11 cellular contexts compared by ENCODE assay signal in genomic region chr22:42868751-42869251, GRCh38. TPM values are rescaled to one million over a fixed set of nuclear protein-coding genes. Genes with fewer than 3 reads are reported as not detected.
DNase-seq lines count a peak whose midpoint lies in the region; ATAC-seq and TF ChIP-seq lines count a peak whose summit lies in the region.
"Had no signal": no experiment of that assay in that cellular context is flagged by ENCODE, and none has a peak within 500 bp of the region (broad histone marks: within the 10 kb centered on the region; RNA-seq: fewer than 3 reads in every experiment).

No MANE protein-coding gene starts in this region.

- H2AFZ ChIP-seq in neuronal stem cell (ENCODE audit: low read length) = no peak overlapping the region

- no peak overlapping the region for H2BK5ac ChIP-seq in neuronal stem cell (ENCODE audit: low read length)

- H3K4me1 Mint-ChIP-seq in CD14-positive monocyte (peaks cover 24% of the 10 kb centered on the region), immature natural killer cell (peaks cover 3 to 6% of the 10 kb centered on the region in 2 donors)

- peaks cover 42 to 57% of the 10 kb centered on the region in 2 donors for H3K36me3 Mint-ChIP-seq in CD14-positive monocyte
- peaks cover 0 to 11% (median 0%) of the 10 kb centered on the region in 3 donors for H3K36me3 Mint-ChIP-seq in immature natural killer cell

- H3K27me3 ChIP-seq in neuronal stem cell (ENCODE audit: control insufficient read depth in 3 of 3, insufficient read depth in 3 of 3, low read depth in 1 of 3, low read length in 3 of 3) = no peaks in the 10 kb centered on the region

- H4K91ac ChIP-seq in neuronal stem cell (ENCODE audit: low read depth, low read length, poor library complexity) = no peak overlapping the region

- H3K4me1 ChIP-seq in neuronal stem cell (ENCODE audit: control insufficient read depth in 2 of 2, insufficient read depth in 1 of 2, low read depth in 1 of 2, low read length in 2 of 2) = no peaks in the 10 kb centered on the region

- intact Hi-C loops in CD14-positive monocyte (cut with micrococcal nuclease) (no loop called here), Right ventricle myocardium inferior (cut with DNase I) (loop anchor here (5.0 to 10.0 kb wide), 4 partner anchors 98 to 266 kb away; partner anchors contain the start of gene TTLL1)

- peak overlapping the region; percentile 48 for H3K18ac ChIP-seq in neuronal stem cell (ENCODE audit: low read length)

- peak overlapping the region; percentile 50 for H3K9ac ChIP-seq in neuronal stem cell (ENCODE audit: low read depth, low read length, poor library complexity)

- peaks cover 0 to 6% (median 3%) of the 10 kb centered on the region in 3 donors for H3K27me3 Mint-ChIP-seq in CD14-positive monocyte (ENCODE audit: low read depth in 3 of 3)
- H3K27me3 Mint-ChIP-seq in immature natural killer cell (ENCODE audit: low read depth in 3 of 3) = no peaks in the 10 kb centered on the region
- H3K27me3 Mint-ChIP-seq: B cell; dendritic cell treated with granulocyte-macrophage colony-stimulating factor and Interleukin-4, amounts not matched to agents 40 ng/mL and 50 ng/mL, for 4 days had no signal

- H3K9me3 Mint-ChIP-seq in CD14-positive monocyte (no peaks in the 10 kb centered on the region), immature natural killer cell (no peaks in the 10 kb centered on the region)
- H3K9me3 Mint-ChIP-seq: activated T-cell treated with anti-CD3 and anti-CD28 coated beads, Interleukin-2, amount 50 U/mL, for 4 hours; dendritic cell treated with granulocyte-macrophage colony-stimulating factor and Interleukin-4, amounts not matched to agents 40 ng/mL and 50 ng/mL, for 4 days had no signal

- no peak overlapping the region for H3K4me3 Mint-ChIP-seq in CD14-positive monocyte
- no peak overlapping the region for H3K4me3 Mint-ChIP-seq in immature natural killer cell
- H3K4me3 Mint-ChIP-seq: activated T-cell treated with anti-CD3 and anti-CD28 coated beads, Interleukin-2, amount 50 U/mL, for 4 hours; B cell; dendritic cell treated with granulocyte-macrophage colony-stimulating factor and Interleukin-4, amounts not matched to agents 40 ng/mL and 50 ng/mL, for 4 days had no signal

- no CpG with 5 or more reads among the region's 16 CpGs for WGBS in neuronal stem cell (ENCODE audit: extremely low coverage in 2 of 2, insufficient read length in 2 of 2, insufficient replicate concordance in 1 of 2), 2 donors

- no peak overlapping the region for H3K4ac ChIP-seq in neuronal stem cell (ENCODE audit: low read length)

- CTCF ChIA-PET in RWPE1 (lab: Yijun Ruan, JAX) = interaction anchor here (0.8 kb wide), 1 partner anchor 93 kb away, joined by 4 read pairs; no protein-coding TSS in a partner anchor

- H2BK12ac ChIP-seq in neuronal stem cell (ENCODE audit: low read length) = no peak overlapping the region

- H3K27ac ChIP-seq in RWPE1 (peak overlapping the region; percentile 56), neuronal stem cell (replicated peaks; ENCODE audit: low read length) (no peak overlapping the region)

- H2BK15ac ChIP-seq in neuronal stem cell (ENCODE audit: low read length) = no peak overlapping the region

- peaks cover 0 to 2% of the 10 kb centered on the region in 2 donors for H3K9me3 ChIP-seq in neuronal stem cell (replicated peaks in 1 of 2; ENCODE audit: control insufficient read depth in 2 of 2, insufficient read depth in 1 of 2, low read depth in 1 of 2, low read length in 2 of 2)

- H4K8ac ChIP-seq in neuronal stem cell (ENCODE audit: low read depth, low read length) = no peak overlapping the region

- no peak overlapping the region for H2AK5ac ChIP-seq in neuronal stem cell (ENCODE audit: low read depth, low read length)

- H3K36me3 ChIP-seq in neuronal stem cell (replicated peaks in 1 of 2; ENCODE audit: control insufficient read depth in 2 of 2, insufficient read depth in 2 of 2, low read length in 2 of 2) = peaks cover 24 to 53% of the 10 kb centered on the region in 2 donors

- H3K23ac ChIP-seq in neuronal stem cell (ENCODE audit: low read depth, low read length, poor library complexity) = peak overlapping the region; percentile 89

- no peak overlapping the region for H3K14ac ChIP-seq in neuronal stem cell (ENCODE audit: low read length)

- peak overlapping the region in 6 of 7 donors; percentile 33 to 86 (median 48) for H3K27ac Mint-ChIP-seq in CD14-positive monocyte
- no peak overlapping the region for H3K27ac Mint-ChIP-seq in immature natural killer cell
- H3K27ac Mint-ChIP-seq: dendritic cell treated with granulocyte-macrophage colony-stimulating factor and Interleukin-4, amounts not matched to agents 40 ng/mL and 50 ng/mL, for 4 days had no signal

- no peak overlapping the region for H3K4me2 ChIP-seq in neuronal stem cell (ENCODE audit: insufficient read depth, low read length, poor library complexity, severe bottlenecking)

- no peak for TF ChIP-seq CTCF in CD14-positive monocyte (IDR thresholded peaks at IDR 0.05)
- TF ChIP-seq CTCF in RWPE1 (conservative IDR thresholded peaks at IDR 0.05; ENCODE audit: low read depth) = no peak

- POLR2A ChIA-PET in RWPE1 (lab: Yijun Ruan, JAX; ENCODE audit: low non-redundant PET) = no interaction called here

- ATAC-seq in Right ventricle myocardium inferior = peak; percentile 73
- no peak for ATAC-seq in GM18517 (IDR thresholded peaks at IDR 0.05; ENCODE audit: unreplicated experiment)
- ATAC-seq: activated T-cell treated with anti-CD3 and anti-CD28 coated beads, Interleukin-2, amount 50 U/mL, for 4 hours had no signal

- H2BK120ac ChIP-seq in neuronal stem cell (ENCODE audit: low read depth, low read length) = no peak overlapping the region

- H3K79me1 ChIP-seq in neuronal stem cell (ENCODE audit: low read depth, low read length) = peaks cover 4% of the 10 kb centered on the region

- no peak overlapping the region for H3K4me3 ChIP-seq in neuronal stem cell (ENCODE audit: low read length in 2 of 2)

- DNase-seq in CD14-positive monocyte (ENCODE audit: low spot score) = no peak
- no peak for DNase-seq in RWPE1 (ENCODE audit: low spot score)
- DNase-seq in Right ventricle myocardium inferior (ENCODE audit: missing footprints) = no peak
- no peak for DNase-seq in neuronal stem cell (ENCODE audit: low spot score)
- DNase-seq in immature natural killer cell = no peak
- DNase-seq in SKM-1 treated with dmso at 0.1 percent for 144 hours (lab: John Stamatoyannopoulos, UW; ENCODE audit: unreplicated experiment) = no peak
- no peak for DNase-seq in activated naive CD4-positive, alpha-beta T cell treated with Interleukin-2 at 50 U/mL for 16 hours
- DNase-seq: activated T-cell treated with anti-CD3 and anti-CD28 coated beads, Interleukin-2, amount 50 U/mL, for 4 hours had no signal

RNA-seq across cellular contexts. Expression of gene ARFGAP3, which starts 11.7 kb away (rescaled TPM):
- polyA plus RNA-seq in CD14-positive monocyte (10 to 100 TPM; 34.8 to 38.7 TPM), immature natural killer cell (10 to 100 TPM; 58.3 to 63.7 (median 60.6) TPM)
- 22.3 TPM for total RNA-seq in Right ventricle myocardium inferior
- 23.8 TPM for polyA plus RNA-seq in neuronal stem cell (2013, experiment 1 of 2)
- 23.2 TPM for polyA plus RNA-seq in neuronal stem cell (2013, experiment 2 of 2)

Comparison
In these comparisons a context has a peak if more than half of its experiments do, and no peak if none do; other contexts are left out.
1. H3K27ac Mint-ChIP-seq: peak in CD14-positive monocyte (6 of 7); none in immature natural killer cell (0 of 6).